ENCODE assay signal across 8 cellular contexts in the genomic region with DNA sequence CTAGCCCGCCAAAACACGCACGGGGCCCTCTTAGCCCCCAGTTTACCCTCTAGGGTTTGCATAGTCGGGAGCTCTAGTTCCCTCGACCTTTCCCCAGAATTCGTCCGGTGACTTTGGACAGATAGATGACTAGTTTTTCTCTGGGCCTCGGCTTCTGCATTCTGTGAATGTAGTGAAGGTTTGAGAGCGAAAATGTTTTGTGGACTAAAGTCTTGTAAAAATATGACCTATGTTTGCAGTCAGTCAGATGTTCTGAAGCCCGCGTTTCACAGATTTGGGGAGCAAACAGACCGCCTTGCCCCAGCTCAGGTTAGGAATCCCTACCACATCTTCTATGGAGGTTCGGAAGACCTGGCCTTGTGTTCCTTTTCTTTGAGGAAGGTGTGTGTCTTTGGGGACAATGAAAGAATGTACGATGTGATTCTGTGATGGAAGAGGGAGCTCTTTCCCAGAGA. TPM values are rescaled to one million over a fixed set of nuclear protein-coding genes. Genes with fewer than 3 reads are reported as not detected.
DNase-seq lines count a peak whose midpoint lies in the region; ATAC-seq, FAIRE-seq and TF ChIP-seq lines count a peak whose summit lies in the region.

No MANE protein-coding gene starts in this region.

- no peak for DNase-seq in activated naive CD4-positive, alpha-beta T cell treated with anti-CD3 and anti-CD28 coated beads, Interleukin-2, amount 10 ng/mL, durations not matched to agents 7 days and 5 days
- DNase-seq in activated naive CD4-positive, alpha-beta T cell treated with anti-CD3 and anti-CD28 coated beads, Interleukin-2, amount 50 U/mL, for 16 hours, result no peak
- no peak for DNase-seq in astrocyte (ENCODE audit: low read depth)
- no peak for DNase-seq in right lobe of liver
- DNase-seq in upper lobe of left lung, result no peak
- no peak for DNase-seq in SHP77 (lab: John Stamatoyannopoulos, UW)
- no peak for DNase-seq in NCI-H446 treated with DMSO at 0.1 percent for 48 hours (lab: John Stamatoyannopoulos, UW)

- H3K4me1 ChIP-seq in astrocyte (ENCODE audit: insufficient read depth, low read length) (peaks cover 26% of the 10 kb centered on the region), right lobe of liver (peaks cover 0 to 23% (median 8%) of the 10 kb centered on the region in 4 donors), upper lobe of left lung (peaks cover 32 to 47% (median 34%) of the 10 kb centered on the region in 4 donors)

- H4K20me1 ChIP-seq in astrocyte (ENCODE audit: insufficient read depth, low read length), result peaks cover 60% of the 10 kb centered on the region

- no peak for TF ChIP-seq POLR2A in right lobe of liver (IDR thresholded peaks at IDR 0.05)
- no peak for TF ChIP-seq POLR2A in upper lobe of left lung (IDR thresholded peaks at IDR 0.05)

- H3K4me1 Mint-ChIP-seq in activated naive CD4-positive, alpha-beta T cell treated with anti-CD3 and anti-CD28 coated beads, Interleukin-2, amount 10 ng/mL, durations not matched to agents 7 days and 5 days, result peaks cover 55% of the 10 kb centered on the region
- peaks cover 37% of the 10 kb centered on the region for H3K4me1 Mint-ChIP-seq in astrocyte (ENCODE audit: low read depth, unreplicated experiment)

- H3K36me3 Mint-ChIP-seq in activated naive CD4-positive, alpha-beta T cell treated with anti-CD3 and anti-CD28 coated beads, Interleukin-2, amount 10 ng/mL, durations not matched to agents 7 days and 5 days, result peaks cover 20% of the 10 kb centered on the region
- peaks cover 4% of the 10 kb centered on the region for H3K36me3 Mint-ChIP-seq in astrocyte (ENCODE audit: low read depth, unreplicated experiment)

- ATAC-seq in right lobe of liver, result no peak
- no peak for ATAC-seq in upper lobe of left lung (ENCODE audit: low FRiP score in 2 of 2)
- ATAC-seq in GM19395 (IDR thresholded peaks at IDR 0.05; ENCODE audit: unreplicated experiment), result no peak

- FAIRE-seq in astrocyte (lab: Jason Lieb, UNC), result no peak

- no peaks in the 10 kb centered on the region for H3K36me3 ChIP-seq in astrocyte (ENCODE audit: insufficient read depth, low read length)
- no peaks in the 10 kb centered on the region for H3K36me3 ChIP-seq in right lobe of liver
- H3K36me3 ChIP-seq in upper lobe of left lung, result no peaks in the 10 kb centered on the region

- H3K79me2 ChIP-seq in astrocyte (ENCODE audit: insufficient read depth, low read length), result peaks cover 97% of the 10 kb centered on the region

- 2% methylated on average over 11 of the region's 14 CpGs for WGBS in right lobe of liver (ENCODE audit: insufficient coverage, low coverage, low lambda C conversion rate, missing lambda C conversion rate)
- WGBS in upper lobe of left lung, 2 donors, result 0% methylated on average over 14 of the region's 14 CpGs

- H3K27me3 ChIP-seq in astrocyte (ENCODE audit: insufficient read depth, low read length), result no peaks in the 10 kb centered on the region
- H3K27me3 ChIP-seq in right lobe of liver, result no peaks in the 10 kb centered on the region
- H3K27me3 ChIP-seq in upper lobe of left lung, result no peaks in the 10 kb centered on the region

- H3K9ac ChIP-seq in astrocyte (ENCODE audit: low read length), result peak overlapping the region; percentile 98

- H3K4me3 ChIP-seq in astrocyte (ENCODE audit: insufficient read depth, low read depth, low read length), result peak overlapping the region; percentile 98
- H3K4me3 ChIP-seq in right lobe of liver, result peak overlapping the region; percentile 83 to 96 (median 86)
- peak overlapping the region; percentile 60 to 89 (median 74) for H3K4me3 ChIP-seq in upper lobe of left lung

- peak overlapping the region; percentile 96 for H3K27ac ChIP-seq in astrocyte (ENCODE audit: low read depth, low read length)
- H3K27ac ChIP-seq in right lobe of liver, result peak overlapping the region; percentile 88 to 97 (median 91)
- H3K27ac ChIP-seq in upper lobe of left lung, result peak overlapping the region; percentile 95 to 99 (median 98)

- H3K9me3 ChIP-seq in astrocyte (ENCODE audit: insufficient read depth, low read depth, low read length), result no peaks in the 10 kb centered on the region
- no peaks in the 10 kb centered on the region for H3K9me3 ChIP-seq in right lobe of liver
- no peaks in the 10 kb centered on the region for H3K9me3 ChIP-seq in upper lobe of left lung

- H3K9me3 Mint-ChIP-seq in activated naive CD4-positive, alpha-beta T cell treated with anti-CD3 and anti-CD28 coated beads, Interleukin-2, amount 10 ng/mL, durations not matched to agents 7 days and 5 days, result no peaks in the 10 kb centered on the region
- no peaks in the 10 kb centered on the region for H3K9me3 Mint-ChIP-seq in astrocyte (ENCODE audit: unreplicated experiment)

- H3K4me3 Mint-ChIP-seq in activated naive CD4-positive, alpha-beta T cell treated with anti-CD3 and anti-CD28 coated beads, Interleukin-2, amount 10 ng/mL, durations not matched to agents 7 days and 5 days, result peak overlapping the region; percentile 92
- H3K4me3 Mint-ChIP-seq in astrocyte (ENCODE audit: unreplicated experiment), result peak overlapping the region; percentile 99

- no peak for TF ChIP-seq EP300 in upper lobe of left lung (IDR thresholded peaks at IDR 0.05)

- intact Hi-C loops in right lobe of liver (cut with DNase I), result no loop called here

- H3K27me3 Mint-ChIP-seq in activated naive CD4-positive, alpha-beta T cell treated with anti-CD3 and anti-CD28 coated beads, Interleukin-2, amount 10 ng/mL, durations not matched to agents 7 days and 5 days, result peaks cover 4% of the 10 kb centered on the region
- no peaks in the 10 kb centered on the region for H3K27me3 Mint-ChIP-seq in astrocyte (ENCODE audit: low read depth, unreplicated experiment)

- peak overlapping the region; percentile 98 for H3K27ac Mint-ChIP-seq in activated naive CD4-positive, alpha-beta T cell treated with anti-CD3 and anti-CD28 coated beads, Interleukin-2, amount 10 ng/mL, durations not matched to agents 7 days and 5 days
- H3K27ac Mint-ChIP-seq in astrocyte (ENCODE audit: unreplicated experiment), result peak overlapping the region; percentile 97

- CTCF ChIA-PET in activated naive CD4-positive, alpha-beta T cell treated with anti-CD3 and anti-CD28 coated beads, Interleukin-2, amount 10 ng/mL, durations not matched to agents 7 days and 5 days (lab: Charles Lee), result interaction anchor here (0.6 to 2.1 kb wide), 5 partner anchors 17 to 103 kb away, joined by 3 to 8 read pairs (median 3); no protein-coding TSS in a partner anchor

- H2AFZ ChIP-seq in astrocyte (ENCODE audit: low read depth, low read length), result peak overlapping the region; percentile 81

- TF ChIP-seq CTCF in astrocyte (IDR thresholded peaks at IDR 0.05; ENCODE audit: insufficient read depth, low read depth, low read length), result no peak
- no peak for TF ChIP-seq CTCF in right lobe of liver (IDR thresholded peaks at IDR 0.05)
- TF ChIP-seq CTCF in upper lobe of left lung (IDR thresholded peaks at IDR 0.05), result no peak

- H3K4me2 ChIP-seq in astrocyte (ENCODE audit: low read length), result peak overlapping the region; percentile 99

RNA-seq across cellular contexts. Expression of a gene that starts 0.4 kb away (rescaled TPM):
- total RNA-seq in astrocyte, result 299 and 337 TPM in 2 replicates
- total RNA-seq in right lobe of liver, result 100 to 1,000 TPM in 2 of 6 experiments, 10 to 100 TPM in 4; 71.6 to 244 (median 90.4) TPM
- 100 to 1,000 TPM in 5 of 6 donors, 10 to 100 TPM in 1; 59.7 to 193 (median 126) TPM for total RNA-seq in upper lobe of left lung

RNA-seq across cellular contexts. Expression of a gene that starts 0.5 kb away (rescaled TPM):
- total RNA-seq in astrocyte, result 88.2 and 94.5 TPM in 2 replicates
- 10 to 100 TPM; 24.4 to 37.0 (median 29.0) TPM for total RNA-seq in right lobe of liver
- 10 to 100 TPM; 49.7 to 97.4 (median 52.8) TPM for total RNA-seq in upper lobe of left lung

RNA-seq across cellular contexts. Expression of a gene that starts 36.7 kb away (rescaled TPM):
- total RNA-seq in astrocyte (15.5 and 16.9 TPM in 2 replicates), right lobe of liver (10 to 100 TPM in 5 of 6 experiments, 1 to 10 TPM in 1; 8.5 to 13.0 (median 12.2) TPM), upper lobe of left lung (10 to 100 TPM; 25.1 to 28.4 (median 26.7) TPM)

RNA-seq across cellular contexts. Expression of a gene that starts 56.3 kb away (rescaled TPM):
- total RNA-seq in astrocyte, result 1.9 and 2.4 TPM in 2 replicates
- total RNA-seq in right lobe of liver, result 1 to 10 TPM in 1 of 6 experiments, under 1 TPM in 5; 0.27 to 2.5 (median 0.70) TPM
- total RNA-seq in upper lobe of left lung, result 1 to 10 TPM in 3 of 6 donors, under 1 TPM in 1, not detected in 2; 0.78 to 2.4 (median 1.6) TPM
